24 cellular contexts compared by ENCODE assay signal in genomic region chr22:17596226-17596625, GRCh38. TPM values are rescaled to one million over a fixed set of nuclear protein-coding genes. Genes with fewer than 3 reads are reported as not detected.
"Had no signal": no experiment of that assay in that cellular context is flagged by ENCODE, and none has a peak within 500 bp of the region (broad histone marks: within the 10 kb centered on the region; RNA-seq: fewer than 3 reads in every experiment).

No MANE protein-coding gene starts in this region.

- ATAC-seq: effector memory CD8-positive, alpha-beta T cell; gastrocnemius medialis; left ventricle myocardium superior; sciatic nerve; stimulated activated naive CD8-positive, alpha-beta T cell treated with anti-CD3 and anti-CD28 coated beads, Interleukin-15, Interleukin-2, amounts not matched to agents 100 U/mL and 50 U/mL, for 24 hours had no signal

- H3K27ac Mint-ChIP-seq: activated CD4-positive, alpha-beta T cell treated with anti-CD3 and anti-CD28 coated beads, Interleukin-2, amount 10 ng/mL, durations not matched to agents 7 days and 5 days; activated naive CD8-positive, alpha-beta T cell treated with anti-CD3 and anti-CD28 coated beads, Interleukin-2, amount 10 ng/mL, durations not matched to agents 7 days and 5 days; T-helper 2 cell treated with Interferon-gamma antibody and Interleukin-4, amounts not matched to agents 5 μg/mL and 100 μg/mL, for 36 hours had no signal

- H3K4me3 Mint-ChIP-seq: activated CD4-positive, alpha-beta T cell treated with anti-CD3 and anti-CD28 coated beads, Interleukin-2, amount 10 ng/mL, durations not matched to agents 7 days and 5 days; activated naive CD4-positive, alpha-beta T cell treated with anti-CD3 and anti-CD28 coated beads for 36 hours; activated naive CD8-positive, alpha-beta T cell treated with anti-CD3 and anti-CD28 coated beads, Interleukin-2, amount 10 ng/mL, durations not matched to agents 7 days and 5 days; effector memory CD8-positive, alpha-beta T cell; neural crest cell; T-helper 2 cell treated with Interferon-gamma antibody and Interleukin-4, amounts not matched to agents 5 μg/mL and 100 μg/mL, for 36 hours had no signal

- H3K27ac ChIP-seq: colonic mucosa, esophagus squamous epithelium, gastrocnemius medialis, upper lobe of left lung had no signal

- H3K27me3 Mint-ChIP-seq: activated CD4-positive, alpha-beta T cell treated with anti-CD3 and anti-CD28 coated beads, Interleukin-2, amount 10 ng/mL, durations not matched to agents 7 days and 5 days; activated naive CD8-positive, alpha-beta T cell treated with anti-CD3 and anti-CD28 coated beads, Interleukin-2, amount 10 ng/mL, durations not matched to agents 7 days and 5 days; effector memory CD8-positive, alpha-beta T cell had no signal

- H3K9me3 ChIP-seq: colonic mucosa, esophagus squamous epithelium, gastrocnemius medialis, upper lobe of left lung had no signal

- H3K4me1 Mint-ChIP-seq: activated CD4-positive, alpha-beta T cell treated with anti-CD3 and anti-CD28 coated beads, Interleukin-2, amount 10 ng/mL, durations not matched to agents 7 days and 5 days; neural crest cell had no signal

- H3K9me3 Mint-ChIP-seq: activated CD4-positive, alpha-beta T cell treated with anti-CD3 and anti-CD28 coated beads, Interleukin-2, amount 10 ng/mL, durations not matched to agents 7 days and 5 days; activated naive CD4-positive, alpha-beta T cell treated with anti-CD3 and anti-CD28 coated beads for 36 hours; activated naive CD8-positive, alpha-beta T cell treated with anti-CD3 and anti-CD28 coated beads, Interleukin-2, amount 10 ng/mL, durations not matched to agents 7 days and 5 days; effector memory CD8-positive, alpha-beta T cell; neural crest cell; T-helper 2 cell treated with Interferon-gamma antibody and Interleukin-4, amounts not matched to agents 5 μg/mL and 100 μg/mL, for 36 hours had no signal

- H3K27me3 ChIP-seq: colonic mucosa, dorsolateral prefrontal cortex, esophagus squamous epithelium, gastrocnemius medialis, upper lobe of left lung had no signal

- H3K4me1 ChIP-seq: colonic mucosa, gastrocnemius medialis, upper lobe of left lung had no signal

- H3K4me3 ChIP-seq: colonic mucosa, dorsolateral prefrontal cortex, esophagus squamous epithelium, gastrocnemius medialis, upper lobe of left lung had no signal

- DNase-seq: activated CD4-positive, alpha-beta T cell treated with anti-CD3 and anti-CD28 coated beads, Interleukin-2, amount 10 ng/mL, durations not matched to agents 7 days and 5 days; activated CD4-positive, CD25-positive, alpha-beta regulatory T cell treated with anti-CD3 and anti-CD28 coated beads, Interleukin-2, amount 50 U/mL, for 72 hours; activated naive CD4-positive, alpha-beta T cell treated with anti-CD3 and anti-CD28 coated beads for 36 hours; activated naive CD8-positive, alpha-beta T cell treated with anti-CD3 and anti-CD28 coated beads, Interleukin-2, amount 10 ng/mL, durations not matched to agents 7 days and 5 days; activated T-cell treated with anti-CD3 and anti-CD28 coated beads, Interleukin-2, amount 50 U/mL, for 1 hour; amniotic stem cell; colonic mucosa; effector memory CD8-positive, alpha-beta T cell; esophagus squamous epithelium; gastrocnemius medialis; hippocampal formation; left ventricle myocardium superior; mammary epithelial cell; occipital lobe; posterior cingulate gyrus; stimulated activated CD4-positive, alpha-beta T cell treated with anti-CD3 and anti-CD28 coated beads, Interleukin-4, amount 100 ng/mL, for 1 hour; stimulated activated naive CD8-positive, alpha-beta T cell treated with anti-CD3 and anti-CD28 coated beads, Interleukin-15, Interleukin-2, amounts not matched to agents 100 U/mL and 50 U/mL, for 24 hours; upper lobe of left lung had no signal

- FAIRE-seq: bronchial epithelial cell had no signal

RNA-seq across cellular contexts. Expression of gene SLC25A18, which starts 32.9 kb away (rescaled TPM):
- total RNA-seq: activated CD4-positive, alpha-beta T cell treated with anti-CD3 and anti-CD28 coated beads, Interleukin-2, amount 10 ng/mL, durations not matched to agents 7 days and 5 days; activated naive CD4-positive, alpha-beta T cell treated with anti-CD3 and anti-CD28 coated beads for 36 hours; activated naive CD8-positive, alpha-beta T cell treated with anti-CD3 and anti-CD28 coated beads, Interleukin-2, amount 10 ng/mL, durations not matched to agents 7 days and 5 days; bronchial epithelial cell; colonic mucosa; mononuclear cell had no signal
